In genomic region chr9:71363286-71363961, GRCh38 we compare ENCODE assay signal across 18 cellular contexts.
DNase-seq lines count a peak whose midpoint lies in the region; ATAC-seq and TF ChIP-seq lines count a peak whose summit lies in the region.
"Had no signal": no experiment of that assay in that cellular context is flagged by ENCODE, and none has a peak within 500 bp of the region (broad histone marks: within the 10 kb centered on the region; RNA-seq: fewer than 3 reads in every experiment).

No MANE protein-coding gene starts in this region.

- H4K91ac ChIP-seq in mesenchymal stem cell (ENCODE audit: low read length), result no peak overlapping the region

- WGBS in mesenchymal stem cell, result 72% methylated on average over 2 of the region's 4 CpGs

- H3K4me3 ChIP-seq in HUES6 (ENCODE audit: low read depth, low read length) (no peak overlapping the region), gastrocnemius medialis (no peak overlapping the region), mesenchymal stem cell (ENCODE audit: insufficient read depth in 1 of 2, low read depth in 1 of 2, low read length in 2 of 2) (no peak overlapping the region)
- H3K4me3 ChIP-seq: A549, Peyer's patch had no signal

- H3K4ac ChIP-seq in mesenchymal stem cell (ENCODE audit: low read depth in 1 of 2, low read length in 2 of 2), result no peak overlapping the region

- H3K36me3 ChIP-seq in HUES6 (ENCODE audit: control insufficient read depth, insufficient read depth, low read length), result no peaks in the 10 kb centered on the region
- no peaks in the 10 kb centered on the region for H3K36me3 ChIP-seq in gastrocnemius medialis
- no peaks in the 10 kb centered on the region for H3K36me3 ChIP-seq in mesenchymal stem cell (ENCODE audit: control insufficient read depth in 1 of 2, insufficient read depth in 2 of 2, low read depth in 1 of 2, low read length in 2 of 2)
- H3K36me3 ChIP-seq: Peyer's patch had no signal

- H2AK5ac ChIP-seq in mesenchymal stem cell (ENCODE audit: low read length, severe bottlenecking), result no peak overlapping the region

- intact Hi-C loops in gastrocnemius medialis (cut with DNase I; ENCODE audit: low total_unique reads), result no loop called here

- H3K79me1 ChIP-seq in mesenchymal stem cell (replicated peaks; ENCODE audit: low read length, poor library complexity, severe bottlenecking), result no peaks in the 10 kb centered on the region

- H2BK12ac ChIP-seq in mesenchymal stem cell (ENCODE audit: low read length in 2 of 2), result no peak overlapping the region

- no peaks in the 10 kb centered on the region for H3K9me3 ChIP-seq in HUES6 (ENCODE audit: control insufficient read depth, insufficient read depth, low read depth, low read length)
- no peaks in the 10 kb centered on the region for H3K9me3 ChIP-seq in gastrocnemius medialis
- H3K9me3 ChIP-seq in mesenchymal stem cell (ENCODE audit: control insufficient read depth, low read length), result no peaks in the 10 kb centered on the region
- H3K9me3 ChIP-seq: A549, Caco-2, Peyer's patch had no signal

- DNase-seq in AG20443 (ENCODE audit: low spot score), result peak; percentile 7
- DNase-seq in fibroblast of gingiva (ENCODE audit: low read depth), result peak; percentile 24
- DNase-seq in iPS-NIHi7 (ENCODE audit: extremely low spot score), result peak; percentile 22
- no peak for DNase-seq in gastrocnemius medialis
- no peak for DNase-seq in mesenchymal stem cell
- DNase-seq: Caco-2; CD4-positive, CD25-positive, alpha-beta regulatory T cell; DMS153; NCI-H1048; NCI-H1436 treated with DMSO at 0.1 percent for 48 hours; NCI-H2227 treated with DMSO at 0.1 percent for 48 hours; NCI-H524 treated with DMSO at 0.1 percent for 48 hours; Peyer's patch had no signal

- no peak overlapping the region for H3K23ac ChIP-seq in mesenchymal stem cell (ENCODE audit: low read length in 2 of 2)

- H2BK5ac ChIP-seq in mesenchymal stem cell (ENCODE audit: low read depth, low read length, poor library complexity, severe bottlenecking), result no peak overlapping the region

- H3K4me1 ChIP-seq in HUES6 (ENCODE audit: control insufficient read depth, insufficient read depth, low read length), result peaks cover 31% of the 10 kb centered on the region
- H3K4me1 ChIP-seq in gastrocnemius medialis, result no peaks in the 10 kb centered on the region
- H3K4me1 ChIP-seq in mesenchymal stem cell (ENCODE audit: control insufficient read depth, insufficient read depth, low read depth, low read length), result no peaks in the 10 kb centered on the region
- H3K4me1 ChIP-seq: A549, Caco-2, Peyer's patch had no signal

- H3K27me3 ChIP-seq in HUES6 (ENCODE audit: control insufficient read depth, insufficient read depth, low read length) (no peaks in the 10 kb centered on the region), gastrocnemius medialis (no peaks in the 10 kb centered on the region), mesenchymal stem cell (ENCODE audit: control insufficient read depth in 1 of 2, insufficient read depth in 1 of 2, low read length in 2 of 2) (no peaks in the 10 kb centered on the region)
- H3K27me3 ChIP-seq: Peyer's patch had no signal

- H2BK120ac ChIP-seq in mesenchymal stem cell (ENCODE audit: low read depth, low read length), result no peak overlapping the region

- H3K9ac ChIP-seq in HUES6 (ENCODE audit: low read length) (no peak overlapping the region), mesenchymal stem cell (ENCODE audit: low read length) (no peak overlapping the region)
- H3K9ac ChIP-seq: KMS-11 had no signal

- no peak overlapping the region for H2AFZ ChIP-seq in mesenchymal stem cell (ENCODE audit: low read depth, low read length)

- no peak overlapping the region for H4K8ac ChIP-seq in mesenchymal stem cell (ENCODE audit: low read length)

- H3K27ac ChIP-seq in HUES6 (ENCODE audit: low read depth, low read length) (peak overlapping the region; percentile 41), gastrocnemius medialis (no peak overlapping the region), mesenchymal stem cell (ENCODE audit: low read length, poor library complexity, severe bottlenecking) (no peak overlapping the region)
- H3K27ac ChIP-seq: A549, KMS-11, Peyer's patch had no signal

- in situ Hi-C loops in gastrocnemius medialis (cut with MboI; ENCODE audit: low sequenced_read_pairs in 4 of 4), result loop anchor here in 1 of 4 donors (10.0 kb wide), 1 partner anchor 61 kb away; no protein-coding TSS in a partner anchor

- H3K4me2 ChIP-seq in mesenchymal stem cell (ENCODE audit: low read length, poor library complexity, severe bottlenecking), result no peak overlapping the region
- H3K4me2 ChIP-seq: A549, KMS-11 had no signal

- no peak overlapping the region for H2BK15ac ChIP-seq in mesenchymal stem cell (ENCODE audit: low read depth, poor library complexity, severe bottlenecking)

- ATAC-seq in GM18505 (IDR thresholded peaks at IDR 0.05; ENCODE audit: unreplicated experiment) (no peak), gastrocnemius medialis (no peak)
- ATAC-seq: A549, Right ventricle myocardium inferior had no signal

- no peak overlapping the region for H3K18ac ChIP-seq in mesenchymal stem cell (ENCODE audit: low read depth in 1 of 2, low read length in 2 of 2)

- TF ChIP-seq POLR2A in GM18505 (IDR thresholded peaks at IDR 0.05; ENCODE audit: borderline replicate concordance, extremely low read depth, insufficient read depth, insufficient read length) (no peak), gastrocnemius medialis (IDR thresholded peaks at IDR 0.05) (no peak)

- TF ChIP-seq CTCF in gastrocnemius medialis (IDR thresholded peaks at IDR 0.05 in 4 of 5, conservative IDR thresholded peaks at IDR 0.05 in 1 of 5), result no peak

- H3K14ac ChIP-seq in mesenchymal stem cell (ENCODE audit: low read length in 2 of 2), result no peak overlapping the region

Comparison
In these comparisons a context has a peak if more than half of its experiments do, and no peak if none do; other contexts are left out.
1. DNase-seq: peak in AG20443 (single experiment), fibroblast of gingiva (single experiment) and iPS-NIHi7 (single experiment); none in gastrocnemius medialis (0 of 2) and mesenchymal stem cell (single experiment).